ENCODE assay signal across 1 cellular context in genomic region chr19:11279505-11280236, GRCh38.
TF ChIP-seq lines count a peak whose summit lies in the region.

No MANE protein-coding gene starts in this region.

TF ChIP-seq in WTC11, 78 proteins besides CTCF, POLR2A, EP300 and RAD21 (continued from another document):
- TF ChIP-seq ARID4B (CRISPR knock-in tag; IDR thresholded peaks at IDR 0.05; ENCODE audit: borderline replicate concordance) (no peak), FOXJ3 (CRISPR knock-in tag; IDR thresholded peaks at IDR 0.05; ENCODE audit: borderline replicate concordance) (no peak), EMX1 (CRISPR knock-in tag; IDR thresholded peaks at IDR 0.05) (no peak)
- TF ChIP-seq, protein P1, sequence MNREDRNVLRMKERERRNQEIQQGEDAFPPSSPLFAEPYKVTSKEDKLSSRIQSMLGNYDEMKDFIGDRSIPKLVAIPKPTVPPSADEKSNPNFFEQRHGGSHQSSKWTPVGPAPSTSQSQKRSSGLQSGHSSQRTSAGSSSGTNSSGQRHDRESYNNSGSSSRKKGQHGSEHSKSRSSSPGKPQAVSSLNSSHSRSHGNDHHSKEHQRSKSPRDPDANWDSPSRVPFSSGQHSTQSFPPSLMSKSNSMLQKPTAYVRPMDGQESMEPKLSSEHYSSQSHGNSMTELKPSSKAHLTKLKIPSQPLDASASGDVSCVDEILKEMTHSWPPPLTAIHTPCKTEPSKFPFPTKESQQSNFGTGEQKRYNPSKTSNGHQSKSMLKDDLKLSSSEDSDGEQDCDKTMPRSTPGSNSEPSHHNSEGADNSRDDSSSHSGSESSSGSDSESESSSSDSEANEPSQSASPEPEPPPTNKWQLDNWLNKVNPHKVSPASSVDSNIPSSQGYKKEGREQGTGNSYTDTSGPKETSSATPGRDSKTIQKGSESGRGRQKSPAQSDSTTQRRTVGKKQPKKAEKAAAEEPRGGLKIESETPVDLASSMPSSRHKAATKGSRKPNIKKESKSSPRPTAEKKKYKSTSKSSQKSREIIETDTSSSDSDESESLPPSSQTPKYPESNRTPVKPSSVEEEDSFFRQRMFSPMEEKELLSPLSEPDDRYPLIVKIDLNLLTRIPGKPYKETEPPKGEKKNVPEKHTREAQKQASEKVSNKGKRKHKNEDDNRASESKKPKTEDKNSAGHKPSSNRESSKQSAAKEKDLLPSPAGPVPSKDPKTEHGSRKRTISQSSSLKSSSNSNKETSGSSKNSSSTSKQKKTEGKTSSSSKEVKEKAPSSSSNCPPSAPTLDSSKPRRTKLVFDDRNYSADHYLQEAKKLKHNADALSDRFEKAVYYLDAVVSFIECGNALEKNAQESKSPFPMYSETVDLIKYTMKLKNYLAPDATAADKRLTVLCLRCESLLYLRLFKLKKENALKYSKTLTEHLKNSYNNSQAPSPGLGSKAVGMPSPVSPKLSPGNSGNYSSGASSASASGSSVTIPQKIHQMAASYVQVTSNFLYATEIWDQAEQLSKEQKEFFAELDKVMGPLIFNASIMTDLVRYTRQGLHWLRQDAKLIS (CRISPR knock-in tag; IDR thresholded peaks at IDR 0.05; ENCODE audit: borderline replicate concordance), result no peak
- TF ChIP-seq, protein P2, sequence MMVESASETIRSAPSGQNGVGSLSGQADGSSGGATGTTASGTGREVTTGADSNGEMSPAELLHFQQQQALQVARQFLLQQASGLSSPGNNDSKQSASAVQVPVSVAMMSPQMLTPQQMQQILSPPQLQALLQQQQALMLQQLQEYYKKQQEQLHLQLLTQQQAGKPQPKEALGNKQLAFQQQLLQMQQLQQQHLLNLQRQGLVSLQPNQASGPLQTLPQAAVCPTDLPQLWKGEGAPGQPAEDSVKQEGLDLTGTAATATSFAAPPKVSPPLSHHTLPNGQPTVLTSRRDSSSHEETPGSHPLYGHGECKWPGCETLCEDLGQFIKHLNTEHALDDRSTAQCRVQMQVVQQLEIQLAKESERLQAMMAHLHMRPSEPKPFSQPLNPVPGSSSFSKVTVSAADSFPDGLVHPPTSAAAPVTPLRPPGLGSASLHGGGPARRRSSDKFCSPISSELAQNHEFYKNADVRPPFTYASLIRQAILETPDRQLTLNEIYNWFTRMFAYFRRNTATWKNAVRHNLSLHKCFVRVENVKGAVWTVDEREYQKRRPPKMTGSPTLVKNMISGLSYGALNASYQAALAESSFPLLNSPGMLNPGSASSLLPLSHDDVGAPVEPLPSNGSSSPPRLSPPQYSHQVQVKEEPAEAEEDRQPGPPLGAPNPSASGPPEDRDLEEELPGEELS (CRISPR knock-in tag; IDR thresholded peaks at IDR 0.05), result no peak
- TF ChIP-seq, protein P3, sequence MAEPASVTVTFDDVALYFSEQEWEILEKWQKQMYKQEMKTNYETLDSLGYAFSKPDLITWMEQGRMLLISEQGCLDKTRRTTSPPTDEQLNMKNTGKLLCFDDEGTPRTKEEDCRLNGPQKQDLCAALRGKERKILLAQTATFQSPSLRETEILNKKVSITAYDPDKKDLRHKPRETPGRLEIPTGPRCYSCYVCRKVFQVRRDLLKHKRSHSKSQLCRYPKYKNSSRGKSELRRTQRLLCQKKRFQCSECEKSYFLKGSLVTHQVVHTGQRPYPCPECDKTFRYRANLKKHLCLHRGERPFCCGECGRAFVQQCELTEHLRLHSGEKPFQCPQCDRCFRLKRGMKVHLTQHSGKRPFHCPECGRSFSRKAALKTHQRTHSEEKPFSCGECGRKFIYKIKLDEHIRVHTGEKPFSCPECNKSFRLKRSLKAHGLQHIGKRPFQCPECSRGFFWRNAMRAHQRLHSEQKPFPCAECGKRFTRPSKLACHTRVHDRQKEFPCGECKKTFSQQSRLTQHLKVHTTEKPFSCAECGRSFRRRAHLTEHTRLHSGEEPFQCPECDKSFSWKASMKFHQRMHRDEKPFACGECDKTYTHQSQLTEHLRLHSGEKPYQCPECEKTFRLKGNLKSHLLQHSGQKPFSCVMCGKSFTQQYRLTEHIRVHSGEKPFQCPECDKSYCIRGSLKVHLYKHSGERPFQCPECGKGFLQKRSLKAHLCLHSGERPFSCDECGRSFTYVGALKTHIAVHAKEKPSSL (CRISPR knock-in tag; conservative IDR thresholded peaks at IDR 0.05), result no peak
